Comparison of ENCODE assay signal across 8 cellular contexts in the genomic region with DNA sequence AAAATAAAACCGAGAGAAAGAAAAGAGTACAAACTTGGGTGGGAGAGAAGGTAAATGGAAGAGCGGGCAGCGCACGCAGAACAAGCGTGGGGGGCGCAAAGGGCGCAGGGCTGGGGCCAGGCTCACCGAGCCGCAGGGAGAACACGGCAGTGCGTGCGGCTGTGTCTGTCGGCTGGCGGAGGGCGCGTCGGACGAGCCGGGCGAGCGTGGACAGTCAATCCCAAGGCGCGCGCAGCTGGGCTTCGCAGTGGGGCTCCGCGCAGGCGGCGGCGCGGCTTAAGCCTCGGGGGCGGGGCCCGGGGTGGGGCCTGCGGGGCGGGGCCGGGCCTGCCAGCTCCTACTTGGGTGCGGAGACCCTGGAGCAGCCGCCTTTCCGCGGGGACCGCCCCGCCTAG. TPM values are rescaled to one million over a fixed set of nuclear protein-coding genes. Genes with fewer than 3 reads are reported as not detected.
DNase-seq lines count a peak whose midpoint lies in the region; ATAC-seq and TF ChIP-seq lines count a peak whose summit lies in the region.

A gene with protein sequence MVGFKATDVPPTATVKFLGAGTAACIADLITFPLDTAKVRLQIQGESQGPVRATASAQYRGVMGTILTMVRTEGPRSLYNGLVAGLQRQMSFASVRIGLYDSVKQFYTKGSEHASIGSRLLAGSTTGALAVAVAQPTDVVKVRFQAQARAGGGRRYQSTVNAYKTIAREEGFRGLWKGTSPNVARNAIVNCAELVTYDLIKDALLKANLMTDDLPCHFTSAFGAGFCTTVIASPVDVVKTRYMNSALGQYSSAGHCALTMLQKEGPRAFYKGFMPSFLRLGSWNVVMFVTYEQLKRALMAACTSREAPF (minus strand): TSS at position 249 of the 395 bp plus-strand sequence. CDS start 4,465 bp downstream, outside the sequence.

- H3K36me3 ChIP-seq in GM06990 (ENCODE audit: control insufficient read depth, insufficient read depth, low read length) (peaks cover 14% of the 10 kb centered on the region), heart left ventricle (peaks cover 0 to 38% (median 4%) of the 10 kb centered on the region in 9 donors)

- no peaks in the 10 kb centered on the region for H3K9me3 Mint-ChIP-seq in activated naive CD8-positive, alpha-beta T cell treated with anti-CD3 and anti-CD28 coated beads, Interleukin-2, amount 10 ng/mL, durations not matched to agents 7 days and 5 days
- no peaks in the 10 kb centered on the region for H3K9me3 Mint-ChIP-seq in type B pancreatic cell

- H3K27me3 ChIP-seq in GM06990 (replicated peaks; ENCODE audit: control insufficient read depth, insufficient read depth, low read length) (no peaks in the 10 kb centered on the region), heart left ventricle (no peaks in the 10 kb centered on the region)

- peak within 1 kb of the TSS; percentile 99 for H3K27ac Mint-ChIP-seq in activated naive CD8-positive, alpha-beta T cell treated with anti-CD3 and anti-CD28 coated beads, Interleukin-2, amount 10 ng/mL, durations not matched to agents 7 days and 5 days
- peak within 1 kb of the TSS; percentile 98 for H3K27ac Mint-ChIP-seq in type B pancreatic cell

- TF ChIP-seq POLR2A in heart left ventricle (IDR thresholded peaks at IDR 0.05): no peak

- WGBS in heart left ventricle, 4 donors: 1 to 3% (median 2%) methylated on average over 27 to 43 of the region's 43 CpGs

- no peaks in the 10 kb centered on the region for H3K9me3 ChIP-seq in heart left ventricle

- peaks cover 35% of the 10 kb centered on the region for H3K36me3 Mint-ChIP-seq in activated naive CD8-positive, alpha-beta T cell treated with anti-CD3 and anti-CD28 coated beads, Interleukin-2, amount 10 ng/mL, durations not matched to agents 7 days and 5 days
- H3K36me3 Mint-ChIP-seq in type B pancreatic cell: no peaks in the 10 kb centered on the region

- H3K4me1 ChIP-seq in heart left ventricle: peaks cover 0 to 47% (median 14%) of the 10 kb centered on the region in 12 donors

- DNase-seq in GM06990 (ENCODE audit: extremely low read depth, insufficient read length): peak; percentile 90
- no peak for DNase-seq in HFF-Myc (ENCODE audit: extremely low read depth, low read depth)
- DNase-seq in NCI-H1092 (lab: John Stamatoyannopoulos, UW): peak; percentile 90
- peak; percentile 75 to 95 for DNase-seq in SW 1271 (lab: John Stamatoyannopoulos, UW)
- peak; percentile 88 for DNase-seq in activated naive CD8-positive, alpha-beta T cell treated with anti-CD3 and anti-CD28 coated beads, Interleukin-2, amount 10 ng/mL, durations not matched to agents 7 days and 5 days
- peak; percentile 83 to 94 (median 87) for DNase-seq in heart left ventricle
- DNase-seq in posterior vena cava (ENCODE audit: low spot score): peak; percentile 95
- peak; percentile 78 for DNase-seq in type B pancreatic cell (ENCODE audit: extremely low spot score, unreplicated experiment)

- TF ChIP-seq CTCF in GM06990 (IDR thresholded peaks at IDR 0.05; ENCODE audit: insufficient read depth, low read length, poor library complexity, severe bottlenecking): no peak
- TF ChIP-seq CTCF in HFF-Myc (IDR thresholded peaks at IDR 0.05; ENCODE audit: low read depth, low read length, missing control alignments): no peak
- TF ChIP-seq CTCF in heart left ventricle (IDR thresholded peaks at IDR 0.05): no peak
- TF ChIP-seq CTCF in type B pancreatic cell (conservative IDR thresholded peaks at IDR 0.05): no peak

- no peaks in the 10 kb centered on the region for H3K27me3 Mint-ChIP-seq in activated naive CD8-positive, alpha-beta T cell treated with anti-CD3 and anti-CD28 coated beads, Interleukin-2, amount 10 ng/mL, durations not matched to agents 7 days and 5 days
- peaks cover 7% of the 10 kb centered on the region for H3K27me3 Mint-ChIP-seq in type B pancreatic cell

- peak within 1 kb of the TSS; percentile 99 for H3K4me3 Mint-ChIP-seq in activated naive CD8-positive, alpha-beta T cell treated with anti-CD3 and anti-CD28 coated beads, Interleukin-2, amount 10 ng/mL, durations not matched to agents 7 days and 5 days
- H3K4me3 Mint-ChIP-seq in type B pancreatic cell: peak within 1 kb of the TSS; percentile 99

- intact Hi-C loops in heart left ventricle (cut with DNase I): loop anchor here in 4 of 10 donors (2.0 to 10.0 kb wide), 5 partner anchors 35 to 192 kb away; a partner anchor contains a TSS
- intact Hi-C loops in posterior vena cava (cut with DNase I): loop anchor here in 1 of 2 donors (5.0 kb wide), 1 partner anchor 35 kb away; no protein-coding TSS in a partner anchor

- POLR2A ChIA-PET in activated naive CD8-positive, alpha-beta T cell treated with anti-CD3 and anti-CD28 coated beads, Interleukin-2, amount 10 ng/mL, durations not matched to agents 7 days and 5 days (lab: Charles Lee): interaction anchor here (0.7 to 7.8 kb wide), 22 partner anchors 9 to 188 kb away, joined by 3 to 237 read pairs (median 7); a partner anchor contains a TSS

- ATAC-seq in activated naive CD8-positive, alpha-beta T cell treated with anti-CD3 and anti-CD28 coated beads, Interleukin-2, amount 10 ng/mL, durations not matched to agents 7 days and 5 days (ENCODE audit: low read depth): peak; percentile 60
- ATAC-seq in heart left ventricle: peak; percentile 76 to 93 (median 88)

- H3K27ac ChIP-seq in heart left ventricle: peak within 1 kb of the TSS; percentile 6 to 91 (median 84)

- peaks cover 32% of the 10 kb centered on the region for H3K4me1 Mint-ChIP-seq in activated naive CD8-positive, alpha-beta T cell treated with anti-CD3 and anti-CD28 coated beads, Interleukin-2, amount 10 ng/mL, durations not matched to agents 7 days and 5 days
- peaks cover 22% of the 10 kb centered on the region for H3K4me1 Mint-ChIP-seq in type B pancreatic cell (ENCODE audit: unreplicated experiment)

- H3K4me3 ChIP-seq in GM06990 (replicated peaks; ENCODE audit: low read depth, low read length): peak within 1 kb of the TSS; percentile 94
- peak within 1 kb of the TSS; percentile 59 for H3K4me3 ChIP-seq in HFF-Myc (replicated peaks; ENCODE audit: low read depth, low read length)
- peak within 1 kb of the TSS; percentile 25 to 85 (median 62) for H3K4me3 ChIP-seq in heart left ventricle

RNA-seq across cellular contexts. Expression of the gene that starts here (rescaled TPM):
- total RNA-seq in activated naive CD8-positive, alpha-beta T cell treated with anti-CD3 and anti-CD28 coated beads, Interleukin-2, amount 10 ng/mL, durations not matched to agents 7 days and 5 days: 100 to 1,000 TPM; 267 TPM
- total RNA-seq in heart left ventricle (100 to 1,000 TPM in 1 of 9 donors, 10 to 100 TPM in 8; 13.7 to 170 (median 19.7) TPM), posterior vena cava (10 to 100 TPM; 22.8 to 38.7 TPM), type B pancreatic cell (ENCODE audit: low replicate concordance) (70.4 and 104 TPM in 2 replicates)
- polyA plus RNA-seq in heart left ventricle: 10 to 100 TPM; 11.9 to 20.2 TPM
